Comparison of ENCODE assay signal across 8 cellular contexts in the genomic region with DNA sequence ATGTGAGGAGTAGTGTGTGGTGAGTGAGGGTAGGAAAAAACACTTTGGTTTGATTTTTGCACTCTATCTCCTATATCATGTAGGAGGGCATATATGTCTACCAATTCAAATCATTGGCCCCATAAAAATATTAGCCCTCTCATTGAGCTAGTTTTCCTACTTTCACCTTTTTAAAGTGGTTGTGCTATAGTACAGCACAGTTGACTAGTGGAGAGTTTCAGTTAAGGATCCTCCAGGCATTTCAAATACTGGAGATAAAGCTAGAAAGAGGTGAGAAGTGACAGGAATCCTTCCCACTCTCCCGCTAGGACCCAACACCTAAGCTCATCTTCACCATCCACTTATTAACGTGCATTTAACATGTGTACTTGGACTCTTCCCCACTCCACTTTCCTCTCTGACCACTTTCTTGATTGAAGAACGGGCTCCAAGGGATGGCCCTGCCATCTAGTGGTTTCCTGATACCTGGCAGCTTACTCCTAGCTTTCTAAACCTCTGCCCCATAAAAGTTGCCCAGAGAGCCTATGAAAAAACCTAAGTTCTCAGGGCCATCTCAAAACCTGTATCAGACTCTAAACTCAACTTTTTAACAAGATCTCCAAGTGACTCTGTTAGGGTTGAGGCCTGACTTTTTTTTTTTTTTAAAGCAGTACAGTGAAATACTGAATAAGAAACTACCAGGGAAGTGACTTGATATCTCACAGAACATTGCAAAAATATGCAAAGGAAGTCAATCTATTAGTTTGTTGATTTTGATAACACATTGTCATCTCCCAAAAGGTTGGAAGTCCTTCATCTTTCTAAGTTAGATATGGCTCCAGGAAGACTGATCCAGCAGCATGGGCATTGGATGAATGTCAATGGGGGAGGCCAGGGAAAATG. TPM values are rescaled to one million over a fixed set of nuclear protein-coding genes. Genes with fewer than 3 reads are reported as not detected.
DNase-seq lines count a peak whose midpoint lies in the region; ATAC-seq, FAIRE-seq and TF ChIP-seq lines count a peak whose summit lies in the region.

No MANE protein-coding gene starts in this region.

- ATAC-seq in GM21576 (IDR thresholded peaks at IDR 0.05; ENCODE audit: unreplicated experiment) (peak; percentile 33), RWPE2 (ENCODE audit: low read depth) (peak; percentile 85)

- 21% methylated on average over 3 of the region's 3 CpGs; no CpG with 5 or more reads in 1 of the 2 experiments for WGBS in H1 (ENCODE audit: extremely low coverage in 1 of 2, insufficient coverage in 1 of 2, insufficient read length in 1 of 2, insufficient replicate concordance in 2 of 2, low coverage in 1 of 2, low lambda C conversion rate in 2 of 2, missing lambda C conversion rate in 1 of 2), 2 experiments

- H3K27ac ChIP-seq in RWPE2 (ENCODE audit: poor library complexity, severe bottlenecking) (no peak overlapping the region), H1 (ENCODE audit: low read depth, low read length) (no peak overlapping the region)

- no peak overlapping the region for H3K4ac ChIP-seq in H1 (replicated peaks; ENCODE audit: insufficient read length, low read depth, low read length)

- H2BK20ac ChIP-seq in H1 (ENCODE audit: low read length): no peak overlapping the region

- H3K79me2 ChIP-seq in H1 (ENCODE audit: control insufficient read depth in 1 of 2, insufficient read depth in 2 of 2, low read length in 2 of 2): no peaks in the 10 kb centered on the region

- POLR2A ChIA-PET in H1 (lab: Charles Lee; ENCODE audit: partially characterized antibody): no interaction called here

- TF ChIP-seq POLR2A in H1 (IDR thresholded peaks at IDR 0.05; ENCODE audit: control extremely low read depth in 1 of 2, low read depth in 2 of 2, low read length in 2 of 2): no peak

- H3K4me3 ChIP-seq in RWPE2 (ENCODE audit: severe bottlenecking): no peak overlapping the region
- H3K4me3 ChIP-seq in H1 (ENCODE audit: extremely low read depth in 1 of 4, insufficient read depth in 2 of 4, low read depth in 3 of 4, low read length in 4 of 4): no peak overlapping the region

- H4K91ac ChIP-seq in H1 (replicated peaks; ENCODE audit: insufficient read length, low read length): no peak overlapping the region

- H2BK12ac ChIP-seq in H1 (ENCODE audit: low read depth, low read length): no peak overlapping the region

- no peak overlapping the region for H3K56ac ChIP-seq in H1 (replicated peaks; ENCODE audit: insufficient read length, low read depth, low read length)

- no peak overlapping the region for H2BK5ac ChIP-seq in H1 (ENCODE audit: low read depth, low read length)

- H2BK15ac ChIP-seq in H1 (ENCODE audit: low read length): no peak overlapping the region

- H4K8ac ChIP-seq in H1 (ENCODE audit: extremely low read depth, insufficient read depth, low read length): no peak overlapping the region

- H3K79me1 ChIP-seq in H1 (ENCODE audit: low read depth, low read length): no peaks in the 10 kb centered on the region

- H3K4me1 ChIP-seq in RWPE2 (ENCODE audit: insufficient read depth, poor library complexity, severe bottlenecking) (no peaks in the 10 kb centered on the region), H1 (replicated peaks in 1 of 4; ENCODE audit: control insufficient read depth in 3 of 4, insufficient read depth in 4 of 4, low read length in 3 of 4) (peaks cover 0 to 4% (median 1%) of the 10 kb centered on the region in 4 experiments; a peak in 2 of 7 replicates)

- no peak overlapping the region for H2AK5ac ChIP-seq in H1 (ENCODE audit: low read depth, low read length)

- peak; percentile 90 to 91 for TF ChIP-seq RAD21 in H1 (IDR thresholded peaks at IDR 0.05 in 1 of 2, conservative IDR thresholded peaks at IDR 0.05 in 1 of 2; ENCODE audit: low read depth in 2 of 2, low read length in 2 of 2)

- no peak overlapping the region for H3K18ac ChIP-seq in H1 (ENCODE audit: extremely low read depth, low read length)

- CTCF ChIA-PET in H1 (lab: Charles Lee; ENCODE audit: partially characterized antibody): interaction anchor here (0.6 to 13.5 kb wide), 67 partner anchors 8 to 747 kb away, joined by 3 to 277 read pairs (median 4); a partner anchor contains a TSS

- H2BK120ac ChIP-seq in H1 (replicated peaks; ENCODE audit: low read depth, low read length): no peak overlapping the region

- H3K27me3 ChIP-seq in RWPE2 (ENCODE audit: insufficient read depth, poor library complexity, severe bottlenecking): no peaks in the 10 kb centered on the region
- H3K27me3 ChIP-seq in H1 (replicated peaks in 1 of 4; ENCODE audit: control insufficient read depth in 3 of 4, extremely low read depth in 1 of 4, insufficient read depth in 3 of 4, low read length in 3 of 4): no peaks in the 10 kb centered on the region

- no peak overlapping the region for H2AFZ ChIP-seq in H1 (ENCODE audit: low read length)

- no peaks in the 10 kb centered on the region for H4K20me1 ChIP-seq in H1 (replicated peaks in 1 of 2; ENCODE audit: control insufficient read depth in 1 of 2, insufficient read depth in 2 of 2, low read length in 2 of 2)

- no peak overlapping the region for H4K5ac ChIP-seq in H1 (ENCODE audit: insufficient read length, low read depth, low read length)

- H3K4me2 ChIP-seq in H1 (ENCODE audit: insufficient read depth in 1 of 2, low read depth in 2 of 2, low read length in 2 of 2): no peak overlapping the region

- H3K9me3 ChIP-seq in RWPE2 (ENCODE audit: severe bottlenecking) (no peaks in the 10 kb centered on the region), H1 (ENCODE audit: insufficient read depth in 2 of 2, low read depth in 1 of 2, low read length in 1 of 2) (no peaks in the 10 kb centered on the region)

- H3K23me2 ChIP-seq in H1 (ENCODE audit: low read depth, low read length): no peaks in the 10 kb centered on the region

- FAIRE-seq in H1 (lab: Jason Lieb, UNC): peak; percentile 42

- H3K9ac ChIP-seq in H1 (replicated peaks in 1 of 4; ENCODE audit: extremely low read depth in 1 of 4, low read depth in 3 of 4, low read length in 3 of 4): no peak overlapping the region

- H3K23ac ChIP-seq in H1 (ENCODE audit: insufficient read length): no peak overlapping the region

- peak; percentile 96 for TF ChIP-seq CTCF in RWPE2 (IDR thresholded peaks at IDR 0.05; ENCODE audit: poor library complexity, severe bottlenecking)
- TF ChIP-seq CTCF in H1 (IDR thresholded peaks at IDR 0.05; ENCODE audit: control extremely low read depth in 1 of 3, insufficient read depth in 1 of 3, low read depth in 1 of 3, low read length in 3 of 3): peak; percentile 38 to 83 (median 81)

- DNase-seq in NCI-H748 (lab: John Stamatoyannopoulos, UW; ENCODE audit: unreplicated experiment) (peak; percentile 32), NCI-H748 treated with DMSO at 0.1 percent for 48 hours (lab: John Stamatoyannopoulos, UW) (no peak), M059J (ENCODE audit: low read depth) (peak; percentile 81), RWPE2 (ENCODE audit: low spot score) (no peak), H1 (ENCODE audit: low read depth in 1 of 2, low spot score in 2 of 2) (no peak), midbrain (lab: John Stamatoyannopoulos, UW) (peak; percentile 73)
- no peak for DNase-seq in effector CD4-positive, alpha-beta T cell

- H3K14ac ChIP-seq in H1 (ENCODE audit: insufficient read length): no peak overlapping the region

- no peak for TF ChIP-seq EP300 in H1 (IDR thresholded peaks at IDR 0.05; ENCODE audit: borderline replicate concordance in 1 of 2, low read depth in 2 of 2, low read length in 2 of 2)

- H3K36me3 ChIP-seq in RWPE2 (ENCODE audit: low read depth): no peaks in the 10 kb centered on the region
- H3K36me3 ChIP-seq in H1 (ENCODE audit: control insufficient read depth in 2 of 4, insufficient read depth in 4 of 4, low read length in 3 of 4): no peaks in the 10 kb centered on the region

TF ChIP-seq in H1, 55 proteins besides CTCF, POLR2A, EP300 and RAD21 (continues in another document):
- TF ChIP-seq NRF1 (IDR thresholded peaks at IDR 0.05; ENCODE audit: low read depth, low read length): no peak
- no peak for TF ChIP-seq ZNF274 (IDR thresholded peaks at IDR 0.05; ENCODE audit: borderline replicate concordance, extremely low read depth, low read length)
- no peak for TF ChIP-seq TAF1 (IDR thresholded peaks at IDR 0.05; ENCODE audit: low read depth, low read length)
- no peak for TF ChIP-seq RBBP5 (IDR thresholded peaks at IDR 0.05; ENCODE audit: borderline replicate concordance, low read depth, low read length)
- TF ChIP-seq, protein P1, sequence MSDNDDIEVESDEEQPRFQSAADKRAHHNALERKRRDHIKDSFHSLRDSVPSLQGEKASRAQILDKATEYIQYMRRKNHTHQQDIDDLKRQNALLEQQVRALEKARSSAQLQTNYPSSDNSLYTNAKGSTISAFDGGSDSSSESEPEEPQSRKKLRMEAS (IDR thresholded peaks at IDR 0.05): no peak
- no peak for TF ChIP-seq ASH2L (IDR thresholded peaks at IDR 0.05; ENCODE audit: low read length)
- TF ChIP-seq, protein P2, sequence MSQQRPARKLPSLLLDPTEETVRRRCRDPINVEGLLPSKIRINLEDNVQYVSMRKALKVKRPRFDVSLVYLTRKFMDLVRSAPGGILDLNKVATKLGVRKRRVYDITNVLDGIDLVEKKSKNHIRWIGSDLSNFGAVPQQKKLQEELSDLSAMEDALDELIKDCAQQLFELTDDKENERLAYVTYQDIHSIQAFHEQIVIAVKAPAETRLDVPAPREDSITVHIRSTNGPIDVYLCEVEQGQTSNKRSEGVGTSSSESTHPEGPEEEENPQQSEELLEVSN (IDR thresholded peaks at IDR 0.05): no peak
- TF ChIP-seq HDAC2 (IDR thresholded peaks at IDR 0.05; ENCODE audit: borderline replicate concordance in 1 of 2, low read depth in 2 of 2, low read length in 2 of 2): no peak
- no peak for TF ChIP-seq TEAD4 (IDR thresholded peaks at IDR 0.05; ENCODE audit: low read depth, low read length)
- no peak for TF ChIP-seq NANOG (IDR thresholded peaks at IDR 0.05; ENCODE audit: insufficient read depth, low read depth, low read length, poor library complexity, severe bottlenecking)
- TF ChIP-seq YY1 (IDR thresholded peaks at IDR 0.05; ENCODE audit: low read depth, low read length): no peak
- TF ChIP-seq GTF2F1 (IDR thresholded peaks at IDR 0.05; ENCODE audit: borderline replicate concordance, low read depth, low read length): no peak
- no peak for TF ChIP-seq JUND (IDR thresholded peaks at IDR 0.05; ENCODE audit: low read length)

RNA-seq across cellular contexts. Expression of a gene that starts 17.9 kb away (rescaled TPM):
- total RNA-seq in M059J (2014; rRNA removed; shearing (Covaris generic)): 0.25 and 7.6 TPM in 2 replicates
- 0.41 and 0.82 TPM in 2 replicates for total RNA-seq in H1 (2021; fragmentation: NEBNext Ultra II Directional; extraction: Animal tissue kit (Norgen Biotek cat#: 25700))
- polyA plus RNA-seq in H1 (2011; rRNA removed): 0.66 and 0.92 TPM in 2 replicates
- polyA plus RNA-seq in H1 (2011; cell fraction: cytosol; rRNA removed): 0.45 TPM
- polyA plus RNA-seq in H1 (2011; cell fraction: nucleus; rRNA removed): 1.9 TPM
- polyA plus RNA-seq in H1 (2012, experiment 1 of 2): 0.29 to 1.0 TPM (median 0.51 TPM) in 4 replicates
- polyA plus RNA-seq in H1 (2012, experiment 2 of 2): 0.42 TPM
- 0.49 TPM for polyA plus RNA-seq in H1 (2013, experiment 1 of 2)
- 0.48 TPM for polyA plus RNA-seq in H1 (2013, experiment 2 of 2)
- 0.15 and 0.16 TPM in 2 replicates for polyA minus RNA-seq in H1 (2011; rRNA and poly(A)+ RNA removed)
- polyA minus RNA-seq in H1 (2011; cell fraction: cytosol; rRNA and poly(A)+ RNA removed): not detected
- 0.90 TPM for polyA minus RNA-seq in H1 (2011; cell fraction: nucleus; rRNA and poly(A)+ RNA removed)

Comparison
In these comparisons a context has a peak if more than half of its experiments do, and no peak if none do; other contexts are left out.
1. DNase-seq: peak in NCI-H748 (single experiment), M059J (single experiment) and midbrain (single experiment); none in NCI-H748 treated with DMSO at 0.1 percent for 48 hours (single experiment), RWPE2 (single experiment), H1 (0 of 2) and effector CD4-positive, alpha-beta T cell (single experiment).